7 cellular contexts compared by ENCODE assay signal in genomic region chr17:75515229-75515522, GRCh38. TPM values are rescaled to one million over a fixed set of nuclear protein-coding genes. Genes with fewer than 3 reads are reported as not detected.
DNase-seq lines count a peak whose midpoint lies in the region; ATAC-seq and TF ChIP-seq lines count a peak whose summit lies in the region.

No MANE protein-coding gene starts in this region.

- intact Hi-C loops in HCT116 (cut with micrococcal nuclease) (loop anchor here (1.0 to 10.0 kb wide), 5 partner anchors 87 to 243 kb away; partner anchors contain the start of genes MIF4GD, SLC25A19 and SMIM5), stomach (cut with DNase I; ENCODE audit: low total_unique reads) (no loop called here), posterior vena cava (cut with DNase I) (loop anchor here in 1 of 2 donors (5.0 kb wide), 1 partner anchor 72 kb away; the partner anchor contains the start of gene MYO15B)

- H3K4me1 ChIP-seq in HCT116 (ENCODE audit: control insufficient read depth in 1 of 2, insufficient read depth in 2 of 2, low read length in 2 of 2) (peaks cover 28 to 60% of the 10 kb centered on the region in 2 experiments), stomach (peaks cover 52 to 88% (median 70%) of the 10 kb centered on the region in 4 donors)

- no peaks in the 10 kb centered on the region for H3K27me3 Mint-ChIP-seq in WTC11 (ENCODE audit: low read depth)

- H3K4me1 Mint-ChIP-seq in WTC11: peaks cover 20% of the 10 kb centered on the region

- POLR2A ChIA-PET in HCT116 (lab: Charles Lee) (no interaction called here), WTC11 (lab: Charles Lee) (no interaction called here)

- H3K36me3 ChIP-seq in HCT116 (ENCODE audit: control insufficient read depth in 1 of 2, insufficient read depth in 2 of 2, low read length in 2 of 2) (peaks cover 8 to 41% of the 10 kb centered on the region in 2 experiments), stomach (peaks cover 5 to 20% (median 12%) of the 10 kb centered on the region in 4 donors)

- peak overlapping the region; percentile 83 for H3K9ac ChIP-seq in HCT116 (ENCODE audit: low read length)

- no peaks in the 10 kb centered on the region for H3K27me3 ChIP-seq in HCT116 (ENCODE audit: insufficient read depth, low read length)
- H3K27me3 ChIP-seq in stomach: peaks cover 0 to 9% (median 0%) of the 10 kb centered on the region in 3 donors

- ATAC-seq in HCT116 (no peak), WTC11 (no peak), GM18520 (IDR thresholded peaks at IDR 0.05; ENCODE audit: unreplicated experiment) (no peak), GM19035 (IDR thresholded peaks at IDR 0.05; ENCODE audit: unreplicated experiment) (no peak)

- H3K4me3 ChIP-seq in HCT116 (replicated peaks in 1 of 2; ENCODE audit: low read depth in 1 of 2, low read length in 2 of 2) (peak overlapping the region; percentile 87 to 91), iPS-11a (ENCODE audit: low read depth, low read length) (peak overlapping the region; percentile 74), stomach (peak overlapping the region; percentile 75 to 98 (median 90))

- TF ChIP-seq POLR2A in HCT116 (IDR thresholded peaks at IDR 0.05; ENCODE audit: borderline replicate concordance, extremely low read depth, insufficient read depth, insufficient read length) (no peak), stomach (IDR thresholded peaks at IDR 0.05) (no peak)

- no peak overlapping the region for H3K27ac Mint-ChIP-seq in WTC11

- H3K36me3 Mint-ChIP-seq in WTC11: peaks cover 25% of the 10 kb centered on the region

- RAD21 ChIA-PET in HCT116 (lab: Charles Lee; ENCODE audit: low non-redundant PET in 1 of 2, low total read pairs in 2 of 2, uncharacterized antibody in 2 of 2, unreplicated experiment in 2 of 2): no interaction called here

- BruUV-seq in HCT116 (replicated peaks; lab: Mats Ljungman, UMichigan): no TSS peak

- no peak overlapping the region for H2AFZ ChIP-seq in HCT116 (ENCODE audit: low read depth, low read length, poor library complexity, severe bottlenecking)

- CTCF ChIA-PET in HCT116 (lab: Charles Lee) (interaction anchor here (1.0 kb wide), 1 partner anchor 118 kb away, joined by 3 read pairs; the partner anchor contains the start of gene SMIM5), WTC11 (lab: Charles Lee) (interaction anchor here (0.8 to 1.6 kb wide), 7 partner anchors 10 to 235 kb away, joined by 3 to 6 read pairs (median 5); partner anchors contain the start of genes LLGL2 and TMEM94)

- DNase-seq in HCT116 (ENCODE audit: low read depth, low spot score): no peak
- no peak for DNase-seq in WTC11 (ENCODE audit: low spot score)
- no peak for DNase-seq in stomach
- no peak for DNase-seq in posterior vena cava (ENCODE audit: low spot score)

- no peak for TF ChIP-seq RAD21 in HCT116 (IDR thresholded peaks at IDR 0.05; ENCODE audit: low read depth)

- TF ChIP-seq CTCF in HCT116 (IDR thresholded peaks at IDR 0.05 in 2 of 3, conservative IDR thresholded peaks at IDR 0.05 in 1 of 3; ENCODE audit: borderline replicate concordance in 1 of 3, insufficient read depth in 1 of 3, low read depth in 2 of 3, low read length in 2 of 3): no peak
- no peak for TF ChIP-seq CTCF in WTC11 (IDR thresholded peaks at IDR 0.05)
- TF ChIP-seq CTCF in stomach (IDR thresholded peaks at IDR 0.05): no peak

- 0 to 5% (median 1%) methylated on average over 12 to 29 of the region's 29 CpGs; no CpG with 5 or more reads in 1 of the 5 donors for WGBS in stomach, 5 donors

- no peaks in the 10 kb centered on the region for H3K9me3 Mint-ChIP-seq in WTC11

- no peak for TF ChIP-seq EP300 in stomach (IDR thresholded peaks at IDR 0.05)

- H3K9me3 ChIP-seq in HCT116 (ENCODE audit: control insufficient read depth in 1 of 2, insufficient read depth in 1 of 2, low read depth in 1 of 2, low read length in 2 of 2): no peaks in the 10 kb centered on the region
- H3K9me3 ChIP-seq in stomach: no peaks in the 10 kb centered on the region

- peaks cover 76% of the 10 kb centered on the region for H3K79me2 ChIP-seq in HCT116 (ENCODE audit: insufficient read depth, low read length)

- H3K27ac ChIP-seq in HCT116 (ENCODE audit: low read depth, low read length) (peak overlapping the region; percentile 86), stomach (peak overlapping the region; percentile 89 to 94 (median 92))

- peak overlapping the region; percentile 80 for H3K4me3 Mint-ChIP-seq in WTC11

- H3K9me2 ChIP-seq in HCT116 (ENCODE audit: insufficient read depth): no peaks in the 10 kb centered on the region

- H3K4me2 ChIP-seq in HCT116 (ENCODE audit: low read length): peak overlapping the region; percentile 99

- no peaks in the 10 kb centered on the region; the same call in 1 of the 2 replicates for H4K20me1 ChIP-seq in HCT116 (ENCODE audit: insufficient read depth)

TF ChIP-seq in HCT116, 20 proteins besides CTCF, POLR2A, EP300 and RAD21:
- TF ChIP-seq POLR2AphosphoS5 (IDR thresholded peaks at IDR 0.05; ENCODE audit: low read depth, low read length) (peak; percentile 73), ZFX (IDR thresholded peaks at IDR 0.05) (0 out of 2 replicates have a peak, but pooled peaks have one; percentile 16), EZH2 (IDR thresholded peaks at IDR 0.05) (no peak)

TF ChIP-seq in WTC11, 78 proteins besides CTCF, POLR2A, EP300 and RAD21:
- 0 out of 2 replicates have a peak, but pooled peaks have one; percentile 18 for TF ChIP-seq NFYB (CRISPR knock-in tag; conservative IDR thresholded peaks at IDR 0.05; ENCODE audit: low read depth)
- no peak for TF ChIP-seq ZNF416 (CRISPR knock-in tag; IDR thresholded peaks at IDR 0.05)
- TF ChIP-seq GABPB1 (CRISPR knock-in tag; IDR thresholded peaks at IDR 0.05): peak; percentile 23; the same call in 1 of the 2 replicates
- TF ChIP-seq AFF4 (CRISPR knock-in tag; IDR thresholded peaks at IDR 0.05; ENCODE audit: borderline replicate concordance): no peak
- TF ChIP-seq USF2 (CRISPR knock-in tag; IDR thresholded peaks at IDR 0.05): 0 out of 2 replicates have a peak, but pooled peaks have one; percentile 4

RNA-seq across cellular contexts. Expression of gene CASKIN2, which starts 0.2 kb away (rescaled TPM):
- 38.4 TPM for total RNA-seq in HCT116 (2021; ENCODE audit: unreplicated experiment)
- polyA plus RNA-seq in HCT116 (2012): 14.5 and 16.3 TPM in 2 replicates
- 31.3 to 32.2 TPM (median 31.9 TPM) in 3 replicates for total RNA-seq in WTC11 (2021)
- 10 to 100 TPM in 4 of 5 donors, 1 to 10 TPM in 1; 9.0 to 27.4 (median 15.6) TPM for total RNA-seq in stomach
- polyA plus RNA-seq in stomach: 1 to 10 TPM; 5.4 to 9.3 (median 8.8) TPM
- total RNA-seq in posterior vena cava: 10 to 100 TPM; 51.1 to 57.6 TPM

RNA-seq across cellular contexts. Expression of gene TSEN54, which starts 1.2 kb away (rescaled TPM):
- total RNA-seq in HCT116 (2021; ENCODE audit: unreplicated experiment): 87.3 TPM
- 80.0 and 86.5 TPM in 2 replicates for polyA plus RNA-seq in HCT116 (2012)
- total RNA-seq in WTC11 (2021): 47.8 to 53.4 TPM (median 51.5 TPM) in 3 replicates
- 100 to 1,000 TPM in 2 of 5 donors, 10 to 100 TPM in 3; 13.2 to 219 (median 48.1) TPM for total RNA-seq in stomach
- 10 to 100 TPM; 20.8 to 49.7 (median 36.2) TPM for polyA plus RNA-seq in stomach
- 10 to 100 TPM in 1 of 2 donors, 1 to 10 TPM in 1; 8.8 to 15.2 TPM for total RNA-seq in posterior vena cava

RNA-seq across cellular contexts. Expression of gene LLGL2, which starts 10.3 kb away (rescaled TPM):
- total RNA-seq in HCT116 (2021; ENCODE audit: unreplicated experiment) (209 TPM), WTC11 (2021) (94.3 to 103 TPM (median 97.0 TPM) in 3 replicates), stomach (100 to 1,000 TPM in 4 of 5 donors, 10 to 100 TPM in 1; 72.3 to 565 (median 165) TPM), posterior vena cava (1 to 10 TPM; 6.4 to 6.8 TPM)
- 177 and 183 TPM in 2 replicates for polyA plus RNA-seq in HCT116 (2012)
- polyA plus RNA-seq in stomach: 100 to 1,000 TPM; 144 to 199 (median 184) TPM

RNA-seq across cellular contexts. Expression of gene TMEM94, which starts 58.7 kb away (rescaled TPM):
- total RNA-seq in HCT116 (2021; ENCODE audit: unreplicated experiment) (75.4 TPM), WTC11 (2021) (64.7 to 76.9 TPM (median 68.6 TPM) in 3 replicates), stomach (100 to 1,000 TPM in 3 of 5 donors, 10 to 100 TPM in 2; 31.9 to 466 (median 128) TPM), posterior vena cava (10 to 100 TPM; 53.8 to 64.3 TPM)
- polyA plus RNA-seq in HCT116 (2012): 64.3 and 69.0 TPM in 2 replicates
- polyA plus RNA-seq in stomach: 10 to 100 TPM; 16.6 to 28.5 (median 20.5) TPM

Comparison
In these comparisons a context has a peak if more than half of its experiments do, and no peak if none do; other contexts are left out.
1. RNA of gene LLGL2, which starts 10.3 kb away (total RNA-seq): 209 TPM in HCT116 (single experiment), 72.3 to 565 TPM in stomach and 94.3 to 103 TPM in WTC11; 6.4 to 6.8 TPM in posterior vena cava; every median in the first group is over 4 times any median in the second.
2. Peak in every context shown above with its lines, with median percentiles within 50 percentile points of each other: H3K4me3 ChIP-seq.